In the genomic region with DNA sequence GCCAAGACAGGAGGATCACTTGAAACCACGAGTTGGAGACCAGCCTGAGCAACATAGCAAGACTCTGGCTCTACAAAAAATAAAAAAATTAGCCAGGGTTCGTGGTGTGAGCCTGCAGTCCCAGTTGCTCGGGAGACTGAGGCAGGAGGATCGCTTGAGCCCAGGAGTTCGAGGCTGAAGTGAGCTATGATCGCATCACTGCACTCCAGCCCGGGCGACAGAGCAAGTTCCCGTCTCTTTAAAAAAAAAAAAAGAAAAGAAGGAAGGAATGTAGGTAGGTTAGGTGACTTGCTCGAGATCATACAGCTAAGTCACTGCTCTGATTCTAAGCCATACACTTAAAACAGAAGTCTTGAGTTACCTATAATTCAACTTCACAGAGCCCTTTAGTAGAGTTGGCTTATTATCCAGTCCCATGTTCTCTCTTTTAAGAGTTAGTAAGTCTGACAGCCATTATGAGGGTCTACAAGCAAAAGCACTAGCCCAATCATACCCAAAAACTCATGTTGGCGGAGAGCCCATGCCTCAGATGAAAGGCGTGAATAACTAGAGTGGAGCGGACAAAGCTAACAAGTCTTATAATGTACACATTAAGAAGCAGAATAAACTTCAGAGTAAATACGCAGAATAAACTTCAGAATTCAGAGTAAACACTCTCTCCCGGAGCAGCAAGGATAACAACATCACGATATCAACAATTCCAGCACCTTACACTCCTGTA, we compare ENCODE assay signal across 8 cellular contexts. TPM values are rescaled to one million over a fixed set of nuclear protein-coding genes. Genes with fewer than 3 reads are reported as not detected.
A peak's percentile ranks its signal among the peaks of the same experiment; 100 is the strongest.
DNase-seq lines count a peak whose midpoint lies in the region; TF ChIP-seq lines count a peak whose summit lies in the region.

No MANE protein-coding gene starts in this region.

- peak overlapping the region; percentile 99 for H3K4me3 Mint-ChIP-seq in activated CD4-positive, alpha-beta T cell treated with anti-CD3 and anti-CD28 coated beads, Interleukin-2, amount 10 ng/mL, durations not matched to agents 24 days and 14 days

- peak overlapping the region; percentile 84 for H3K4me2 ChIP-seq in osteoblast (ENCODE audit: insufficient read depth, low read length)

- H2AFZ ChIP-seq in osteoblast (ENCODE audit: low read length) = peak overlapping the region; percentile 86

- H3K36me3 ChIP-seq in SJCRH30 (0 out of 2 replicates have a peak, but pooled peaks cover 2% of the 10 kb centered on the region), osteoblast (ENCODE audit: insufficient read depth, low read length) (no peaks in the 10 kb centered on the region)

- H3K4me1 ChIP-seq in SJCRH30 (peaks cover 4% of the 10 kb centered on the region; the same call in 1 of the 2 replicates), osteoblast (ENCODE audit: insufficient read depth, low read length) (peaks cover 17% of the 10 kb centered on the region)

- H4K20me1 ChIP-seq in osteoblast (ENCODE audit: insufficient read depth, low read length) = peaks cover 6% of the 10 kb centered on the region

- H3K36me3 Mint-ChIP-seq in activated CD4-positive, alpha-beta T cell treated with anti-CD3 and anti-CD28 coated beads, Interleukin-2, amount 10 ng/mL, durations not matched to agents 24 days and 14 days (ENCODE audit: low read depth) = peaks cover 3% of the 10 kb centered on the region

- H3K4me1 Mint-ChIP-seq in activated CD4-positive, alpha-beta T cell treated with anti-CD3 and anti-CD28 coated beads, Interleukin-2, amount 10 ng/mL, durations not matched to agents 24 days and 14 days = peaks cover 28% of the 10 kb centered on the region

- peaks cover 15% of the 10 kb centered on the region for H3K27me3 Mint-ChIP-seq in activated CD4-positive, alpha-beta T cell treated with anti-CD3 and anti-CD28 coated beads, Interleukin-2, amount 10 ng/mL, durations not matched to agents 24 days and 14 days

- H3K27ac ChIP-seq in SJCRH30 = peak overlapping the region; percentile 83
- peak overlapping the region; percentile 100 for H3K27ac ChIP-seq in osteoblast (ENCODE audit: low read depth, low read length)

- peak overlapping the region; percentile 98 for H3K27ac Mint-ChIP-seq in activated CD4-positive, alpha-beta T cell treated with anti-CD3 and anti-CD28 coated beads, Interleukin-2, amount 10 ng/mL, durations not matched to agents 24 days and 14 days

- peak; percentile 67 for DNase-seq in activated CD4-positive, alpha-beta T cell treated with anti-CD3 and anti-CD28 coated beads, Interleukin-2, amount 10 ng/mL, durations not matched to agents 24 days and 14 days
- no peak for DNase-seq in activated CD4-positive, alpha-beta T cell treated with anti-CD3 and anti-CD28 coated beads for 4 hours
- DNase-seq in SJCRH30 = peak; percentile 8 to 34
- no peak for DNase-seq in epithelial cell of proximal tubule (ENCODE audit: low read depth)
- peak; percentile 65 for DNase-seq in osteoblast (ENCODE audit: insufficient read length, low spot score, missing footprints)
- DNase-seq in epidermal melanocyte (ENCODE audit: insufficient read length, low spot score) = no peak
- DNase-seq in D341Med (ENCODE audit: low spot score) = no peak
- DNase-seq in globus pallidus (ENCODE audit: low spot score) = no peak

- H3K9me3 Mint-ChIP-seq in activated CD4-positive, alpha-beta T cell treated with anti-CD3 and anti-CD28 coated beads, Interleukin-2, amount 10 ng/mL, durations not matched to agents 24 days and 14 days = no peaks in the 10 kb centered on the region

- H3K79me2 ChIP-seq in osteoblast (ENCODE audit: insufficient read depth, low read length) = peaks cover 57% of the 10 kb centered on the region

- TF ChIP-seq CTCF in epithelial cell of proximal tubule (conservative IDR thresholded peaks at IDR 0.05; ENCODE audit: low read depth, low read length) (no peak), osteoblast (IDR thresholded peaks at IDR 0.05; ENCODE audit: extremely low read depth, low read depth, low read length) (no peak)

- H3K9me3 ChIP-seq in SJCRH30 (replicated peaks) = no peaks in the 10 kb centered on the region
- no peaks in the 10 kb centered on the region for H3K9me3 ChIP-seq in osteoblast (ENCODE audit: low read depth, low read length)

- peak overlapping the region; percentile 81 for H3K4me3 ChIP-seq in SJCRH30
- peak overlapping the region; percentile 92 for H3K4me3 ChIP-seq in epithelial cell of proximal tubule (ENCODE audit: low read depth, low read length)
- peak overlapping the region; percentile 98 for H3K4me3 ChIP-seq in osteoblast (ENCODE audit: insufficient read depth, low read length)

- H3K27me3 ChIP-seq in SJCRH30 = no peaks in the 10 kb centered on the region
- no peaks in the 10 kb centered on the region for H3K27me3 ChIP-seq in osteoblast (ENCODE audit: insufficient read depth, low read length)

- intact Hi-C loops in activated CD4-positive, alpha-beta T cell treated with anti-CD3 and anti-CD28 coated beads, Interleukin-2, amount 10 ng/mL, durations not matched to agents 24 days and 14 days (cut with micrococcal nuclease) = loop anchor here (1.0 to 5.0 kb wide), 4 partner anchors 12 to 284 kb away; partner anchors contain the start of gene SMAD3

RNA-seq across cellular contexts. Expression of gene AAGAB, which starts 0.8 kb away (rescaled TPM):
- total RNA-seq in activated CD4-positive, alpha-beta T cell treated with anti-CD3 and anti-CD28 coated beads, Interleukin-2, amount 10 ng/mL, durations not matched to agents 24 days and 14 days = 44.9 and 48.6 TPM in 2 replicates
- total RNA-seq in SJCRH30 (2014; rRNA removed; shearing (Covaris generic)) = 48.2 and 54.8 TPM in 2 replicates
- total RNA-seq in epithelial cell of proximal tubule = 33.9 and 41.5 TPM in 2 replicates
- 41.8 and 51.0 TPM in 2 replicates for total RNA-seq in osteoblast

RNA-seq across cellular contexts. Expression of gene IQCH, which starts 0.9 kb away (rescaled TPM):
- 0.70 and 1.6 TPM in 2 replicates for total RNA-seq in activated CD4-positive, alpha-beta T cell treated with anti-CD3 and anti-CD28 coated beads, Interleukin-2, amount 10 ng/mL, durations not matched to agents 24 days and 14 days
- total RNA-seq in SJCRH30 (2014; rRNA removed; shearing (Covaris generic)) = 3.2 and 3.7 TPM in 2 replicates
- total RNA-seq in epithelial cell of proximal tubule (0.92 and 2.2 TPM in 2 replicates), osteoblast (4.7 and 5.8 TPM in 2 replicates)

Comparison
In these comparisons a context has a peak if more than half of its experiments do, and no peak if none do; other contexts are left out.
1. DNase-seq: peak in activated CD4-positive, alpha-beta T cell treated with anti-CD3 and anti-CD28 coated beads, Interleukin-2, amount 10 ng/mL, durations not matched to agents 24 days and 14 days (single experiment), SJCRH30 (2 of 2) and osteoblast (single experiment); none in activated CD4-positive, alpha-beta T cell treated with anti-CD3 and anti-CD28 coated beads for 4 hours (0 of 2), epithelial cell of proximal tubule (single experiment), epidermal melanocyte (single experiment), D341Med (single experiment) and globus pallidus (single experiment).
2. Peak in every context shown above with its lines, with median percentiles within 50 percentile points of each other: H3K4me3 ChIP-seq.